12 cellular contexts compared by ENCODE assay signal in genomic region chr18:63307555-63308200, GRCh38. TPM values are rescaled to one million over a fixed set of nuclear protein-coding genes. Genes with fewer than 3 reads are reported as not detected.
DNase-seq lines count a peak whose midpoint lies in the region; ATAC-seq and TF ChIP-seq lines count a peak whose summit lies in the region.
"Had no signal": no experiment of that assay in that cellular context is flagged by ENCODE, and none has a peak within 500 bp of the region (broad histone marks: within the 10 kb centered on the region; RNA-seq: fewer than 3 reads in every experiment).

No MANE protein-coding gene starts in this region.

- no peaks in the 10 kb centered on the region for H3K27me3 ChIP-seq in CD4-positive, alpha-beta memory T cell (ENCODE audit: insufficient read depth, low read length)
- H3K27me3 ChIP-seq in upper lobe of right lung = no peaks in the 10 kb centered on the region
- H3K27me3 ChIP-seq in foreskin keratinocyte = peaks cover 12% of the 10 kb centered on the region

- H3K9me3 ChIP-seq in CD4-positive, alpha-beta memory T cell (ENCODE audit: control insufficient read depth in 1 of 2, low read length in 2 of 2) = no peaks in the 10 kb centered on the region
- no peaks in the 10 kb centered on the region for H3K9me3 ChIP-seq in upper lobe of right lung

- intact Hi-C loops in CD4-positive, alpha-beta memory T cell (cut with micrococcal nuclease) = no loop called here
- intact Hi-C loops in upper lobe of right lung (cut with DNase I) (no loop called here), posterior cingulate gyrus (cut with DNase I) (no loop called here)

- no peaks in the 10 kb centered on the region for H3K9me3 Mint-ChIP-seq in CD4-positive, alpha-beta memory T cell
- H3K9me3 Mint-ChIP-seq in natural killer cell treated with Interleukin-12 subunit alpha and Interleukin-12 subunit beta and Interleukin-15 and Interleukin-18, amount 100 ng/mL, for 72 hours = no peaks in the 10 kb centered on the region
- H3K9me3 Mint-ChIP-seq: neural crest cell had no signal

- in situ Hi-C loops in KBM-7 (cut with MboI; ENCODE audit: low pct_unique_long_range_greater_than_20kb, low sequenced_read_pairs) = loop anchor here (25.0 kb wide), 1 partner anchor 170 kb away; no protein-coding TSS in a partner anchor

- no peak for DNase-seq in CD4-positive, alpha-beta memory T cell
- DNase-seq in KBM-7 = peak; percentile 16
- peak; percentile 53 for DNase-seq in cerebellar cortex (ENCODE audit: low spot score)
- DNase-seq in natural killer cell treated with Interleukin-12 subunit alpha and Interleukin-12 subunit beta and Interleukin-15 and Interleukin-18, amount 100 ng/mL, for 72 hours (ENCODE audit: low spot score) = no peak
- no peak for DNase-seq in upper lobe of right lung
- no peak for DNase-seq in omental fat pad (ENCODE audit: low spot score)
- no peak for DNase-seq in posterior cingulate gyrus
- no peak for DNase-seq in foreskin keratinocyte
- DNase-seq: cortex of kidney, NCI-H226, T-helper 1 cell had no signal

- peaks cover 3 to 38% of the 10 kb centered on the region in 2 donors for H3K36me3 Mint-ChIP-seq in CD4-positive, alpha-beta memory T cell
- peaks cover 14% of the 10 kb centered on the region for H3K36me3 Mint-ChIP-seq in natural killer cell treated with Interleukin-12 subunit alpha and Interleukin-12 subunit beta and Interleukin-15 and Interleukin-18, amount 100 ng/mL, for 72 hours

- peaks cover 60 to 93% (median 77%) of the 10 kb centered on the region in 4 donors for H3K4me1 Mint-ChIP-seq in CD4-positive, alpha-beta memory T cell
- H3K4me1 Mint-ChIP-seq in natural killer cell treated with Interleukin-12 subunit alpha and Interleukin-12 subunit beta and Interleukin-15 and Interleukin-18, amount 100 ng/mL, for 72 hours (ENCODE audit: low read depth in 2 of 2) = peaks cover 47 to 74% of the 10 kb centered on the region in 2 donors

- POLR2A ChIA-PET in CD4-positive, alpha-beta memory T cell (lab: Charles Lee; ENCODE audit: partially characterized antibody) = interaction anchor here (0.8 to 11.8 kb wide), 8 partner anchors 9 to 153 kb away, joined by 4 to 137 read pairs (median 8); partner anchors contain the start of gene BCL2

- H3K4me3 ChIP-seq in CD4-positive, alpha-beta memory T cell (ENCODE audit: low read length in 2 of 2) = no peak overlapping the region
- no peak overlapping the region for H3K4me3 ChIP-seq in upper lobe of right lung

- peaks cover 94% of the 10 kb centered on the region for H3K4me1 ChIP-seq in CD4-positive, alpha-beta memory T cell (ENCODE audit: insufficient read depth, low read length)
- H3K4me1 ChIP-seq in upper lobe of right lung = peaks cover 22% of the 10 kb centered on the region
- no peaks in the 10 kb centered on the region for H3K4me1 ChIP-seq in foreskin keratinocyte

- H3K4me3 Mint-ChIP-seq in CD4-positive, alpha-beta memory T cell = peak overlapping the region in 4 of 8 donors; percentile 1 to 67 (median 29)
- no peak overlapping the region for H3K4me3 Mint-ChIP-seq in natural killer cell treated with Interleukin-12 subunit alpha and Interleukin-12 subunit beta and Interleukin-15 and Interleukin-18, amount 100 ng/mL, for 72 hours
- H3K4me3 Mint-ChIP-seq: neural crest cell had no signal

- TF ChIP-seq CTCF in upper lobe of right lung (IDR thresholded peaks at IDR 0.05) = no peak
- no peak for TF ChIP-seq CTCF in omental fat pad (IDR thresholded peaks at IDR 0.05)
- TF ChIP-seq CTCF in foreskin keratinocyte (conservative IDR thresholded peaks at IDR 0.05) = no peak

- H3K27ac ChIP-seq in CD4-positive, alpha-beta memory T cell (ENCODE audit: low read depth, low read length) = no peak overlapping the region
- no peak overlapping the region for H3K27ac ChIP-seq in upper lobe of right lung
- H3K27ac ChIP-seq in foreskin keratinocyte = no peak overlapping the region

- H3K27ac Mint-ChIP-seq in CD4-positive, alpha-beta memory T cell = peak overlapping the region; percentile 18 to 88 (median 71)
- peak overlapping the region; percentile 60 to 74 for H3K27ac Mint-ChIP-seq in natural killer cell treated with Interleukin-12 subunit alpha and Interleukin-12 subunit beta and Interleukin-15 and Interleukin-18, amount 100 ng/mL, for 72 hours

- no peaks in the 10 kb centered on the region for H3K36me3 ChIP-seq in CD4-positive, alpha-beta memory T cell (ENCODE audit: insufficient read depth, low read length)
- H3K36me3 ChIP-seq in upper lobe of right lung = no peaks in the 10 kb centered on the region

- CTCF ChIA-PET in CD4-positive, alpha-beta memory T cell (lab: Charles Lee; ENCODE audit: partially characterized antibody) = interaction anchor here (0.7 to 4.6 kb wide), 7 partner anchors 9 to 175 kb away, joined by 3 to 42 read pairs (median 5); partner anchors contain the start of gene BCL2

- no peaks in the 10 kb centered on the region for H3K27me3 Mint-ChIP-seq in CD4-positive, alpha-beta memory T cell
- H3K27me3 Mint-ChIP-seq in natural killer cell treated with Interleukin-12 subunit alpha and Interleukin-12 subunit beta and Interleukin-15 and Interleukin-18, amount 100 ng/mL, for 72 hours = no peaks in the 10 kb centered on the region

- ATAC-seq in natural killer cell treated with Interleukin-12 subunit alpha and Interleukin-12 subunit beta and Interleukin-15 and Interleukin-18, amount 100 ng/mL, for 72 hours = no peak
- ATAC-seq in upper lobe of right lung (no peak), omental fat pad (ENCODE audit: low FRiP score) (no peak), foreskin keratinocyte (no peak)

RNA-seq across cellular contexts. Expression of gene BCL2, which starts 11.9 kb away (rescaled TPM):
- 10 to 100 TPM; 40.8 to 42.7 TPM for total RNA-seq in CD4-positive, alpha-beta memory T cell
- polyA plus RNA-seq in CD4-positive, alpha-beta memory T cell = 10 to 100 TPM; 28.5 to 50.4 TPM
- 10 to 100 TPM; 61.7 to 84.7 TPM for total RNA-seq in natural killer cell treated with Interleukin-12 subunit alpha and Interleukin-12 subunit beta and Interleukin-15 and Interleukin-18, amount 100 ng/mL, for 72 hours
- total RNA-seq in upper lobe of right lung = 17.3 TPM
- 10 to 100 TPM; 18.4 to 84.5 (median 30.2) TPM for total RNA-seq in omental fat pad
- total RNA-seq in foreskin keratinocyte = 0.99 and 1.9 TPM in 2 replicates
- 0.35 and 0.69 TPM in 2 replicates for polyA plus RNA-seq in foreskin keratinocyte

RNA-seq across cellular contexts. Expression of gene KDSR, which starts 59.3 kb away (rescaled TPM):
- 10 to 100 TPM; 59.4 to 61.7 TPM for total RNA-seq in CD4-positive, alpha-beta memory T cell
- polyA plus RNA-seq in CD4-positive, alpha-beta memory T cell = 100 to 1,000 TPM; 108 to 134 TPM
- total RNA-seq in natural killer cell treated with Interleukin-12 subunit alpha and Interleukin-12 subunit beta and Interleukin-15 and Interleukin-18, amount 100 ng/mL, for 72 hours = 10 to 100 TPM; 21.4 to 38.5 TPM
- total RNA-seq in upper lobe of right lung (77.5 TPM), omental fat pad (10 to 100 TPM; 32.3 to 56.7 (median 42.6) TPM), foreskin keratinocyte (50.9 and 55.8 TPM in 2 replicates)
- polyA plus RNA-seq in foreskin keratinocyte = 32.7 and 36.9 TPM in 2 replicates

Comparison
In these comparisons a context has a peak if more than half of its experiments do, and no peak if none do; other contexts are left out.
1. DNase-seq: peak in KBM-7 (single experiment) and cerebellar cortex (single experiment); none in CD4-positive, alpha-beta memory T cell (0 of 5), natural killer cell treated with Interleukin-12 subunit alpha and Interleukin-12 subunit beta and Interleukin-15 and Interleukin-18, amount 100 ng/mL, for 72 hours (single experiment), upper lobe of right lung (single experiment), omental fat pad (single experiment), posterior cingulate gyrus (0 of 10) and foreskin keratinocyte (0 of 2).